ENCODE assay signal across 2 cellular contexts in the genomic region with DNA sequence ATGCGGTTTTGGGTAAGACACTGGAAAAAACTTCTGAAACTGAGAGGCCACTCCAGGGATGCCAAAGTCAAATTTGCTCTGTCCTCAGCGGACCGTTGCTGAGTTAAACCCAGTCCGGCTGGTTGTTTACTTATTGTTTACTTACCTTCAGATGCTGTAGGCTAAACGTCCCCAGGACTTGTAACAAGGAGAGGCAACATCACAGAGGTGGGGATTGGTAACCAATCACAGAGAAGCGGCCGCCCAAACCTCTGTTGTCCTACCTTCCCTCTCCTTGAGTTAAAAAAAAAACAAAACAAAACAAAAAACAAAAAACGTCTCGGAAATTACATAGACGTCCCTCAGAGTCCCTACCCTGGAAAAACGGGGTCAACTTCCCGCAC.
TF ChIP-seq lines count a peak whose summit lies in the region.

No MANE protein-coding gene starts in this region.

TF ChIP-seq in GM23338, 12 proteins besides CTCF, POLR2A, EP300 and RAD21 (continued from another document):
- TF ChIP-seq, protein P1, sequence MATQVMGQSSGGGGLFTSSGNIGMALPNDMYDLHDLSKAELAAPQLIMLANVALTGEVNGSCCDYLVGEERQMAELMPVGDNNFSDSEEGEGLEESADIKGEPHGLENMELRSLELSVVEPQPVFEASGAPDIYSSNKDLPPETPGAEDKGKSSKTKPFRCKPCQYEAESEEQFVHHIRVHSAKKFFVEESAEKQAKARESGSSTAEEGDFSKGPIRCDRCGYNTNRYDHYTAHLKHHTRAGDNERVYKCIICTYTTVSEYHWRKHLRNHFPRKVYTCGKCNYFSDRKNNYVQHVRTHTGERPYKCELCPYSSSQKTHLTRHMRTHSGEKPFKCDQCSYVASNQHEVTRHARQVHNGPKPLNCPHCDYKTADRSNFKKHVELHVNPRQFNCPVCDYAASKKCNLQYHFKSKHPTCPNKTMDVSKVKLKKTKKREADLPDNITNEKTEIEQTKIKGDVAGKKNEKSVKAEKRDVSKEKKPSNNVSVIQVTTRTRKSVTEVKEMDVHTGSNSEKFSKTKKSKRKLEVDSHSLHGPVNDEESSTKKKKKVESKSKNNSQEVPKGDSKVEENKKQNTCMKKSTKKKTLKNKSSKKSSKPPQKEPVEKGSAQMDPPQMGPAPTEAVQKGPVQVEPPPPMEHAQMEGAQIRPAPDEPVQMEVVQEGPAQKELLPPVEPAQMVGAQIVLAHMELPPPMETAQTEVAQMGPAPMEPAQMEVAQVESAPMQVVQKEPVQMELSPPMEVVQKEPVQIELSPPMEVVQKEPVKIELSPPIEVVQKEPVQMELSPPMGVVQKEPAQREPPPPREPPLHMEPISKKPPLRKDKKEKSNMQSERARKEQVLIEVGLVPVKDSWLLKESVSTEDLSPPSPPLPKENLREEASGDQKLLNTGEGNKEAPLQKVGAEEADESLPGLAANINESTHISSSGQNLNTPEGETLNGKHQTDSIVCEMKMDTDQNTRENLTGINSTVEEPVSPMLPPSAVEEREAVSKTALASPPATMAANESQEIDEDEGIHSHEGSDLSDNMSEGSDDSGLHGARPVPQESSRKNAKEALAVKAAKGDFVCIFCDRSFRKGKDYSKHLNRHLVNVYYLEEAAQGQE (IDR thresholded peaks at IDR 0.05; ENCODE audit: unreplicated experiment): no peak
- TF ChIP-seq, protein P2, sequence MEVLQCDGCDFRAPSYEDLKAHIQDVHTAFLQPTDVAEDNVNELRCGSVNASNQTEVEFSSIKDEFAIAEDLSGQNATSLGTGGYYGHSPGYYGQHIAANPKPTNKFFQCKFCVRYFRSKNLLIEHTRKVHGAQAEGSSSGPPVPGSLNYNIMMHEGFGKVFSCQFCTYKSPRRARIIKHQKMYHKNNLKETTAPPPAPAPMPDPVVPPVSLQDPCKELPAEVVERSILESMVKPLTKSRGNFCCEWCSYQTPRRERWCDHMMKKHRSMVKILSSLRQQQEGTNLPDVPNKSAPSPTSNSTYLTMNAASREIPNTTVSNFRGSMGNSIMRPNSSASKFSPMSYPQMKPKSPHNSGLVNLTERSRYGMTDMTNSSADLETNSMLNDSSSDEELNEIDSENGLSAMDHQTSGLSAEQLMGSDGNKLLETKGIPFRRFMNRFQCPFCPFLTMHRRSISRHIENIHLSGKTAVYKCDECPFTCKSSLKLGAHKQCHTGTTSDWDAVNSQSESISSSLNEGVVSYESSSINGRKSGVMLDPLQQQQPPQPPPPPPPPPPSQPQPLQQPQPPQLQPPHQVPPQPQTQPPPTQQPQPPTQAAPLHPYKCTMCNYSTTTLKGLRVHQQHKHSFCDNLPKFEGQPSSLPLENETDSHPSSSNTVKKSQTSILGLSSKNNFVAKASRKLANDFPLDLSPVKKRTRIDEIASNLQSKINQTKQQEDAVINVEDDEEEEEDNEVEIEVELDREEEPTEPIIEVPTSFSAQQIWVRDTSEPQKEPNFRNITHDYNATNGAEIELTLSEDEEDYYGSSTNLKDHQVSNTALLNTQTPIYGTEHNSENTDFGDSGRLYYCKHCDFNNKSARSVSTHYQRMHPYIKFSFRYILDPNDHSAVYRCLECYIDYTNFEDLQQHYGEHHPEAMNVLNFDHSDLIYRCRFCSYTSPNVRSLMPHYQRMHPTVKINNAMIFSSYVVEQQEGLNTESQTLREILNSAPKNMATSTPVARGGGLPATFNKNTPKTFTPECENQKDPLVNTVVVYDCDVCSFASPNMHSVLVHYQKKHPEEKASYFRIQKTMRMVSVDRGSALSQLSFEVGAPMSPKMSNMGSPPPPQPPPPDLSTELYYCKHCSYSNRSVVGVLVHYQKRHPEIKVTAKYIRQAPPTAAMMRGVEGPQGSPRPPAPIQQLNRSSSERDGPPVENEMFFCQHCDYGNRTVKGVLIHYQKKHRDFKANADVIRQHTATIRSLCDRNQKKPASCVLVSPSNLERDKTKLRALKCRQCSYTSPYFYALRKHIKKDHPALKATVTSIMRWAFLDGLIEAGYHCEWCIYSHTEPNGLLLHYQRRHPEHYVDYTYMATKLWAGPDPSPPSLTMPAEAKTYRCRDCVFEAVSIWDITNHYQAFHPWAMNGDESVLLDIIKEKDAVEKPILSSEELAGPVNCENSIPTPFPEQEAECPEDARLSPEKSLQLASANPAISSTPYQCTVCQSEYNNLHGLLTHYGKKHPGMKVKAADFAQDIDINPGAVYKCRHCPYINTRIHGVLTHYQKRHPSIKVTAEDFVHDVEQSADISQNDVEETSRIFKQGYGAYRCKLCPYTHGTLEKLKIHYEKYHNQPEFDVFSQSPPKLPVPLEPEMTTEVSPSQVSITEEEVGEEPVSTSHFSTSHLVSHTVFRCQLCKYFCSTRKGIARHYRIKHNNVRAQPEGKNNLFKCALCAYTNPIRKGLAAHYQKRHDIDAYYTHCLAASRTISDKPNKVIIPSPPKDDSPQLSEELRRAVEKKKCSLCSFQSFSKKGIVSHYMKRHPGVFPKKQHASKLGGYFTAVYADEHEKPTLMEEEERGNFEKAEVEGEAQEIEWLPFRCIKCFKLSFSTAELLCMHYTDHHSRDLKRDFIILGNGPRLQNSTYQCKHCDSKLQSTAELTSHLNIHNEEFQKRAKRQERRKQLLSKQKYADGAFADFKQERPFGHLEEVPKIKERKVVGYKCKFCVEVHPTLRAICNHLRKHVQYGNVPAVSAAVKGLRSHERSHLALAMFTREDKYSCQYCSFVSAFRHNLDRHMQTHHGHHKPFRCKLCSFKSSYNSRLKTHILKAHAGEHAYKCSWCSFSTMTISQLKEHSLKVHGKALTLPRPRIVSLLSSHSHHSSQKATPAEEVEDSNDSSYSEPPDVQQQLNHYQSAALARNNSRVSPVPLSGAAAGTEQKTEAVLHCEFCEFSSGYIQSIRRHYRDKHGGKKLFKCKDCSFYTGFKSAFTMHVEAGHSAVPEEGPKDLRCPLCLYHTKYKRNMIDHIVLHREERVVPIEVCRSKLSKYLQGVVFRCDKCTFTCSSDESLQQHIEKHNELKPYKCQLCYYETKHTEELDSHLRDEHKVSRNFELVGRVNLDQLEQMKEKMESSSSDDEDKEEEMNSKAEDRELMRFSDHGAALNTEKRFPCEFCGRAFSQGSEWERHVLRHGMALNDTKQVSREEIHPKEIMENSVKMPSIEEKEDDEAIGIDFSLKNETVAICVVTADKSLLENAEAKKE (CRISPR knock-in tag; IDR thresholded peaks at IDR 0.05): no peak
- TF ChIP-seq, protein P3, sequence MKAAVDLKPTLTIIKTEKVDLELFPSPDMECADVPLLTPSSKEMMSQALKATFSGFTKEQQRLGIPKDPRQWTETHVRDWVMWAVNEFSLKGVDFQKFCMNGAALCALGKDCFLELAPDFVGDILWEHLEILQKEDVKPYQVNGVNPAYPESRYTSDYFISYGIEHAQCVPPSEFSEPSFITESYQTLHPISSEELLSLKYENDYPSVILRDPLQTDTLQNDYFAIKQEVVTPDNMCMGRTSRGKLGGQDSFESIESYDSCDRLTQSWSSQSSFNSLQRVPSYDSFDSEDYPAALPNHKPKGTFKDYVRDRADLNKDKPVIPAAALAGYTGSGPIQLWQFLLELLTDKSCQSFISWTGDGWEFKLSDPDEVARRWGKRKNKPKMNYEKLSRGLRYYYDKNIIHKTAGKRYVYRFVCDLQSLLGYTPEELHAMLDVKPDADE (IDR thresholded peaks at IDR 0.05): no peak
- no peak for TF ChIP-seq POLR2AphosphoS5 (IDR thresholded peaks at IDR 0.05; ENCODE audit: low read depth)

TF ChIP-seq in WTC11, 78 proteins besides CTCF, POLR2A, EP300 and RAD21 (continued from another document):
- TF ChIP-seq, protein P4, sequence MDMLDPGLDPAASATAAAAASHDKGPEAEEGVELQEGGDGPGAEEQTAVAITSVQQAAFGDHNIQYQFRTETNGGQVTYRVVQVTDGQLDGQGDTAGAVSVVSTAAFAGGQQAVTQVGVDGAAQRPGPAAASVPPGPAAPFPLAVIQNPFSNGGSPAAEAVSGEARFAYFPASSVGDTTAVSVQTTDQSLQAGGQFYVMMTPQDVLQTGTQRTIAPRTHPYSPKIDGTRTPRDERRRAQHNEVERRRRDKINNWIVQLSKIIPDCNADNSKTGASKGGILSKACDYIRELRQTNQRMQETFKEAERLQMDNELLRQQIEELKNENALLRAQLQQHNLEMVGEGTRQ (CRISPR knock-in tag; IDR thresholded peaks at IDR 0.05): no peak
- TF ChIP-seq, protein P5, sequence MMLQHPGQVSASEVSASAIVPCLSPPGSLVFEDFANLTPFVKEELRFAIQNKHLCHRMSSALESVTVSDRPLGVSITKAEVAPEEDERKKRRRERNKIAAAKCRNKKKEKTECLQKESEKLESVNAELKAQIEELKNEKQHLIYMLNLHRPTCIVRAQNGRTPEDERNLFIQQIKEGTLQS (CRISPR knock-in tag; conservative IDR thresholded peaks at IDR 0.05): no peak
- TF ChIP-seq, protein P6, sequence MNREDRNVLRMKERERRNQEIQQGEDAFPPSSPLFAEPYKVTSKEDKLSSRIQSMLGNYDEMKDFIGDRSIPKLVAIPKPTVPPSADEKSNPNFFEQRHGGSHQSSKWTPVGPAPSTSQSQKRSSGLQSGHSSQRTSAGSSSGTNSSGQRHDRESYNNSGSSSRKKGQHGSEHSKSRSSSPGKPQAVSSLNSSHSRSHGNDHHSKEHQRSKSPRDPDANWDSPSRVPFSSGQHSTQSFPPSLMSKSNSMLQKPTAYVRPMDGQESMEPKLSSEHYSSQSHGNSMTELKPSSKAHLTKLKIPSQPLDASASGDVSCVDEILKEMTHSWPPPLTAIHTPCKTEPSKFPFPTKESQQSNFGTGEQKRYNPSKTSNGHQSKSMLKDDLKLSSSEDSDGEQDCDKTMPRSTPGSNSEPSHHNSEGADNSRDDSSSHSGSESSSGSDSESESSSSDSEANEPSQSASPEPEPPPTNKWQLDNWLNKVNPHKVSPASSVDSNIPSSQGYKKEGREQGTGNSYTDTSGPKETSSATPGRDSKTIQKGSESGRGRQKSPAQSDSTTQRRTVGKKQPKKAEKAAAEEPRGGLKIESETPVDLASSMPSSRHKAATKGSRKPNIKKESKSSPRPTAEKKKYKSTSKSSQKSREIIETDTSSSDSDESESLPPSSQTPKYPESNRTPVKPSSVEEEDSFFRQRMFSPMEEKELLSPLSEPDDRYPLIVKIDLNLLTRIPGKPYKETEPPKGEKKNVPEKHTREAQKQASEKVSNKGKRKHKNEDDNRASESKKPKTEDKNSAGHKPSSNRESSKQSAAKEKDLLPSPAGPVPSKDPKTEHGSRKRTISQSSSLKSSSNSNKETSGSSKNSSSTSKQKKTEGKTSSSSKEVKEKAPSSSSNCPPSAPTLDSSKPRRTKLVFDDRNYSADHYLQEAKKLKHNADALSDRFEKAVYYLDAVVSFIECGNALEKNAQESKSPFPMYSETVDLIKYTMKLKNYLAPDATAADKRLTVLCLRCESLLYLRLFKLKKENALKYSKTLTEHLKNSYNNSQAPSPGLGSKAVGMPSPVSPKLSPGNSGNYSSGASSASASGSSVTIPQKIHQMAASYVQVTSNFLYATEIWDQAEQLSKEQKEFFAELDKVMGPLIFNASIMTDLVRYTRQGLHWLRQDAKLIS (CRISPR knock-in tag; IDR thresholded peaks at IDR 0.05; ENCODE audit: borderline replicate concordance): no peak
- no peak for TF ChIP-seq SMAD4 (CRISPR knock-in tag; IDR thresholded peaks at IDR 0.05)
- TF ChIP-seq NFYB (CRISPR knock-in tag; conservative IDR thresholded peaks at IDR 0.05; ENCODE audit: low read depth): no peak
